1 cellular context compared by ENCODE assay signal in the genomic region with DNA sequence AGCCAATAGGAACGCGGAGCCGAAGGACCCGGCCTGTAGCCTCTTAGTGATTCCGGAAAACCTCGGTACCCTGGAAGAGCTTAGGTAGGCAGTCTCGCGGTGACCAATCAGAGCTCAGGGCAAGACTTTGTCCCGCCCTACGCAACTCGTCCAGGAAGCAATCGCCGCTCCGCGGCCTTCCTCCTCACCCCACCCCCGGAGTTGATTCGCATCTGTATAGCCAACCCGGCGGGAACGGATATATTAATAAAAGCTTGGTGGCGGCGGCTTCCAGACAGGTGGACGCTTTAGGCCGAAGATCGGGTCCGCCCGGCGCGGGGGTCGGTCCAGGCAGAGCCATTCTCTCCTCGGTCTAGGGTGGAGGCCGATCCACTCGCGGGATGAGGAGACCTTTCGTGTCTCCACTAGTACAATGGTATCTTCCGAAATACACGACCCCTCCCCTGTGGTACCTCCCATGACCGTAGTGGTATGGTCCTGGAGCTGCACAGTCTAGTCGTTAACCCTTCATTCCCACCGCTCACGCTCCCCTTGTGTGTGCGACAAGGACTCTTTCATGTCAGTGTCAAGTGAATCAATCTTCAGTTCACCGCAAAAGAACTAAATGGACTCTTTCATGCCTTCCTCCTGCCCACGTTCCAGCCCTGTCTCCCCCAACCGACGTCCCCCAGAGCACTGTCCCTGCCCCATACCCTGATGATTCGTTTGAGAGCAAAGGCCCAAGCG.
TF ChIP-seq lines count a peak whose summit lies in the region.

No MANE protein-coding gene starts in this region.

TF ChIP-seq in K562, 482 proteins besides CTCF, POLR2A, EP300 and RAD21 (continued from another document and continues in another):
- TF ChIP-seq, protein P1, sequence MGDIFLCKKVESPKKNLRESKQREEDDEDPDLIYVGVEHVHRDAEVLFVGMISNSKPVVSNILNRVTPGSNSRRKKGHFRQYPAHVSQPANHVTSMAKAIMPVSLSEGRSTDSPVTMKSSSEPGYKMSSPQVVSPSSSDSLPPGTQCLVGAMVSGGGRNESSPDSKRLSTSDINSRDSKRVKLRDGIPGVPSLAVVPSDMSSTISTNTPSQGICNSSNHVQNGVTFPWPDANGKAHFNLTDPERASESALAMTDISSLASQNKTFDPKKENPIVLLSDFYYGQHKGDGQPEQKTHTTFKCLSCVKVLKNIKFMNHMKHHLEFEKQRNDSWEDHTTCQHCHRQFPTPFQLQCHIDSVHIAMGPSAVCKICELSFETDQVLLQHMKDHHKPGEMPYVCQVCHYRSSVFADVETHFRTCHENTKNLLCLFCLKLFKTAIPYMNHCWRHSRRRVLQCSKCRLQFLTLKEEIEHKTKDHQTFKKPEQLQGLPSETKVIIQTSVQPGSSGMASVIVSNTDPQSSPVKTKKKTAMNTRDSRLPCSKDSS (IDR thresholded peaks at IDR 0.05; ENCODE audit: low read depth, partially characterized antibody), result no peak
- no peak; the same call in 1 of the 2 replicates for TF ChIP-seq CTBP1 (IDR thresholded peaks at IDR 0.05; ENCODE audit: borderline replicate concordance)
- peak; percentile 74 for TF ChIP-seq POLR2AphosphoS5 (IDR thresholded peaks at IDR 0.05; ENCODE audit: control insufficient read depth, insufficient read depth, low read depth, low read length)
- no peak for TF ChIP-seq ARID2 (IDR thresholded peaks at IDR 0.05)
- no peak for TF ChIP-seq ILF3 (IDR thresholded peaks at IDR 0.05; ENCODE audit: borderline replicate concordance)
- TF ChIP-seq ZNF398 (CRISPR knock-in tag; IDR thresholded peaks at IDR 0.05), result no peak
- no peak for TF ChIP-seq ATF6 (CRISPR knock-in tag; IDR thresholded peaks at IDR 0.05)
- no peak for TF ChIP-seq RUNX1 (IDR thresholded peaks at IDR 0.05; ENCODE audit: low read depth)
- TF ChIP-seq SUPT5H (IDR thresholded peaks at IDR 0.05), result peak; percentile 78
- no peak for TF ChIP-seq SRF (CRISPR knock-in tag; IDR thresholded peaks at IDR 0.05)
- no peak for TF ChIP-seq ARID3B (CRISPR knock-in tag; IDR thresholded peaks at IDR 0.05; ENCODE audit: borderline replicate concordance)
- no peak for TF ChIP-seq ZZZ3 (IDR thresholded peaks at IDR 0.05)
- no peak for TF ChIP-seq ZBTB12 (CRISPR knock-in tag; IDR thresholded peaks at IDR 0.05)
- TF ChIP-seq CREB3L1 (IDR thresholded peaks at IDR 0.05; ENCODE audit: borderline replicate concordance, low read depth), result peak; percentile 40; the same call in 1 of the 2 replicates
- no peak for TF ChIP-seq SREBF2 (CRISPR knock-in tag; IDR thresholded peaks at IDR 0.05)
- TF ChIP-seq ZNF778 (CRISPR knock-in tag; IDR thresholded peaks at IDR 0.05), result no peak
- no peak for TF ChIP-seq NELFE (IDR thresholded peaks at IDR 0.05; ENCODE audit: insufficient read depth, insufficient read length)
- no peak for TF ChIP-seq POLR3A (IDR thresholded peaks at IDR 0.05; ENCODE audit: borderline replicate concordance, extremely low read depth, insufficient read depth, insufficient read length)
- TF ChIP-seq NEUROD1 (IDR thresholded peaks at IDR 0.05; ENCODE audit: borderline replicate concordance, low read depth, low read length, partially characterized antibody), result peak; percentile 18
- TF ChIP-seq PREB (CRISPR knock-in tag; IDR thresholded peaks at IDR 0.05), result no peak
- no peak for TF ChIP-seq CHCHD3 (CRISPR knock-in tag; IDR thresholded peaks at IDR 0.05)
- TF ChIP-seq, protein P2, sequence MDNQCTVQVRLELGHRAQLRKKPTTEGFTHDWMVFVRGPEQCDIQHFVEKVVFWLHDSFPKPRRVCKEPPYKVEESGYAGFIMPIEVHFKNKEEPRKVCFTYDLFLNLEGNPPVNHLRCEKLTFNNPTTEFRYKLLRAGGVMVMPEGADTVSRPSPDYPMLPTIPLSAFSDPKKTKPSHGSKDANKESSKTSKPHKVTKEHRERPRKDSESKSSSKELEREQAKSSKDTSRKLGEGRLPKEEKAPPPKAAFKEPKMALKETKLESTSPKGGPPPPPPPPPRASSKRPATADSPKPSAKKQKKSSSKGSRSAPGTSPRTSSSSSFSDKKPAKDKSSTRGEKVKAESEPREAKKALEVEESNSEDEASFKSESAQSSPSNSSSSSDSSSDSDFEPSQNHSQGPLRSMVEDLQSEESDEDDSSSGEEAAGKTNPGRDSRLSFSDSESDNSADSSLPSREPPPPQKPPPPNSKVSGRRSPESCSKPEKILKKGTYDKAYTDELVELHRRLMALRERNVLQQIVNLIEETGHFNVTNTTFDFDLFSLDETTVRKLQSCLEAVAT (IDR thresholded peaks at IDR 0.05), result peak; percentile 33 to 67; a peak in 3 of 4 replicates
- TF ChIP-seq ZBTB1 (CRISPR knock-in tag; IDR thresholded peaks at IDR 0.05; ENCODE audit: borderline replicate concordance, low read depth), result no peak
- 0 out of 2 replicates have a peak, but pooled peaks have one; percentile 46 for TF ChIP-seq CHD2 (IDR thresholded peaks at IDR 0.05; ENCODE audit: low read depth, low read length)
- TF ChIP-seq, protein P3, sequence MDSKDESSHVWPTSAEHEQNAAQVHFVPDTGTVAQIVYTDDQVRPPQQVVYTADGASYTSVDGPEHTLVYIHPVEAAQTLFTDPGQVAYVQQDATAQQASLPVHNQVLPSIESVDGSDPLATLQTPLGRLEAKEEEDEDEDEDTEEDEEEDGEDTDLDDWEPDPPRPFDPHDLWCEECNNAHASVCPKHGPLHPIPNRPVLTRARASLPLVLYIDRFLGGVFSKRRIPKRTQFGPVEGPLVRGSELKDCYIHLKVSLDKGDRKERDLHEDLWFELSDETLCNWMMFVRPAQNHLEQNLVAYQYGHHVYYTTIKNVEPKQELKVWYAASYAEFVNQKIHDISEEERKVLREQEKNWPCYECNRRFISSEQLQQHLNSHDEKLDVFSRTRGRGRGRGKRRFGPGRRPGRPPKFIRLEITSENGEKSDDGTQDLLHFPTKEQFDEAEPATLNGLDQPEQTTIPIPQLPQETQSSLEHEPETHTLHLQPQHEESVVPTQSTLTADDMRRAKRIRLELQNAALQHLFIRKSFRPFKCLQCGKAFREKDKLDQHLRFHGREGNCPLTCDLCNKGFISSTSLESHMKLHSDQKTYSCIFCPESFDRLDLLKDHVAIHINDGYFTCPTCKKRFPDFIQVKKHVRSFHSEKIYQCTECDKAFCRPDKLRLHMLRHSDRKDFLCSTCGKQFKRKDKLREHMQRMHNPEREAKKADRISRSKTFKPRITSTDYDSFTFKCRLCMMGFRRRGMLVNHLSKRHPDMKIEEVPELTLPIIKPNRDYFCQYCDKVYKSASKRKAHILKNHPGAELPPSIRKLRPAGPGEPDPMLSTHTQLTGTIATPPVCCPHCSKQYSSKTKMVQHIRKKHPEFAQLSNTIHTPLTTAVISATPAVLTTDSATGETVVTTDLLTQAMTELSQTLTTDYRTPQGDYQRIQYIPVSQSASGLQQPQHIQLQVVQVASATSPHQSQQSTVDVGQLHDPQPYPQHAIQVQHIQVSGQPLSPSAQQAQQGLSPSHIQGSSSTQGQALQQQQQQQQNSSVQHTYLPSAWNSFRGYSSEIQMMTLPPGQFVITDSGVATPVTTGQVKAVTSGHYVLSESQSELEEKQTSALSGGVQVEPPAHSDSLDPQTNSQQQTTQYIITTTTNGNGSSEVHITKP (IDR thresholded peaks at IDR 0.05; ENCODE audit: partially characterized antibody), result peak; percentile 99
- no peak for TF ChIP-seq TCF7 (IDR thresholded peaks at IDR 0.05; ENCODE audit: borderline replicate concordance)
- TF ChIP-seq ZNF740 (CRISPR knock-in tag; IDR thresholded peaks at IDR 0.05), result peak; percentile 22; the same call in 1 of the 2 replicates
- TF ChIP-seq ZNF740 (tag; IDR thresholded peaks at IDR 0.05), result no peak
- TF ChIP-seq ATF7 (IDR thresholded peaks at IDR 0.05), result peak; percentile 99
- TF ChIP-seq NRF1 (conservative IDR thresholded peaks at IDR 0.05 in 1 of 2, IDR thresholded peaks at IDR 0.05 in 1 of 2), result peak; percentile 92 to 93
- 0 out of 2 replicates have a peak, but pooled peaks have one; percentile 26 for TF ChIP-seq FOXJ2 (tag; IDR thresholded peaks at IDR 0.05)
- TF ChIP-seq IFI16 (CRISPR knock-in tag; IDR thresholded peaks at IDR 0.05), result no peak
- peak; percentile 81 for TF ChIP-seq MBD2 (IDR thresholded peaks at IDR 0.05; ENCODE audit: borderline replicate concordance, low read depth)
- TF ChIP-seq DMBX1 (CRISPR knock-in tag; IDR thresholded peaks at IDR 0.05; ENCODE audit: borderline replicate concordance), result no peak
- TF ChIP-seq NR1H2 (CRISPR knock-in tag; IDR thresholded peaks at IDR 0.05), result no peak
- peak; percentile 72 for TF ChIP-seq NBN (IDR thresholded peaks at IDR 0.05; ENCODE audit: low read depth)
- TF ChIP-seq MEF2D (tag; conservative IDR thresholded peaks at IDR 0.05; ENCODE audit: low read depth), result no peak
- TF ChIP-seq CAMTA2 (CRISPR knock-in tag; conservative IDR thresholded peaks at IDR 0.05), result no peak
- peak; percentile 82 for TF ChIP-seq ZFX (CRISPR knock-in tag; IDR thresholded peaks at IDR 0.05)
- no peak for TF ChIP-seq HMG20B (CRISPR knock-in tag; IDR thresholded peaks at IDR 0.05)
- no peak for TF ChIP-seq SMAD2 (IDR thresholded peaks at IDR 0.05; ENCODE audit: low read depth, low read length)
- no peak for TF ChIP-seq ZNF282 (CRISPR knock-in tag; IDR thresholded peaks at IDR 0.05)
